ENCODE assay signal across 38 cellular contexts in genomic region chr16:12739738-12740137, GRCh38.
"Had no signal": no experiment of that assay in that cellular context is flagged by ENCODE, and none has a peak within 500 bp of the region (broad histone marks: within the 10 kb centered on the region; RNA-seq: fewer than 3 reads in every experiment).

No MANE protein-coding gene starts in this region.

- H3K27me3 Mint-ChIP-seq: activated CD4-positive, alpha-beta memory T cell treated with anti-CD3 and anti-CD28 coated beads, Interleukin-2, amount 10 ng/mL, durations not matched to agents 7 days and 5 days; activated CD4-positive, alpha-beta T cell treated with anti-CD3 and anti-CD28 coated beads for 36 hours; activated CD4-positive, alpha-beta T cell treated with anti-CD3 and anti-CD28 coated beads, Interleukin-2, amount 10 ng/mL, durations not matched to agents 7 days and 5 days; activated CD8-positive, alpha-beta memory T cell treated with anti-CD3 and anti-CD28 coated beads, Interleukin-2, amount 10 ng/mL, durations not matched to agents 7 days and 5 days; activated naive CD4-positive, alpha-beta T cell treated with anti-CD3 and anti-CD28 coated beads, Interleukin-2, amount 10 ng/mL, durations not matched to agents 7 days and 5 days; activated naive CD4-positive, alpha-beta T cell treated with anti-CD3 and anti-CD28 coated beads, Interleukin-2, amount 50 U/mL, for 24 hours; activated naive CD8-positive, alpha-beta T cell; activated naive CD8-positive, alpha-beta T cell treated with anti-CD3 and anti-CD28 coated beads, Interleukin-2, amount 10 ng/mL, durations not matched to agents 7 days and 5 days; activated naive CD8-positive, alpha-beta T cell treated with anti-CD3 and anti-CD28 coated beads, Interleukin-2, amount 50 U/mL, for 24 hours; activated T-cell treated with anti-CD3 and anti-CD28 coated beads, Interleukin-2, amount 50 U/mL, for 24 hours; brain; central memory CD8-positive, alpha-beta T cell had no signal

- ATAC-seq: activated CD4-positive, alpha-beta T cell treated with anti-CD3 and anti-CD28 coated beads for 36 hours; activated CD4-positive, CD25-positive, alpha-beta regulatory T cell treated with anti-CD3 and anti-CD28 coated beads, Interleukin-2, amount 50 U/mL, for 24 hours; activated CD8-positive, alpha-beta memory T cell treated with anti-CD3 and anti-CD28 coated beads, Interleukin-2, amount 10 ng/mL, durations not matched to agents 7 days and 5 days; activated naive CD8-positive, alpha-beta T cell treated with anti-CD3 and anti-CD28 coated beads, Interleukin-2, amount 50 U/mL, for 24 hours had no signal

- DNase-seq: activated CD4-positive, alpha-beta memory T cell treated with anti-CD3 and anti-CD28 coated beads, Interleukin-2, amount 10 ng/mL, durations not matched to agents 7 days and 5 days; activated CD4-positive, alpha-beta T cell treated with anti-CD3 and anti-CD28 coated beads for 1 hour; activated CD4-positive, alpha-beta T cell treated with anti-CD3 and anti-CD28 coated beads for 36 hours; activated CD4-positive, alpha-beta T cell treated with anti-CD3 and anti-CD28 coated beads for 48 hours; activated CD4-positive, alpha-beta T cell treated with anti-CD3 and anti-CD28 coated beads, Interleukin-2, amount 10 ng/mL, durations not matched to agents 7 days and 5 days; activated CD4-positive, alpha-beta T cell treated with anti-CD3 and anti-CD28 coated beads, Interleukin-2, amount 50 U/mL, for 48 hours; activated CD4-positive, CD25-positive, alpha-beta regulatory T cell; activated CD8-positive, alpha-beta memory T cell treated with anti-CD3 and anti-CD28 coated beads for 24 hours; activated CD8-positive, alpha-beta memory T cell treated with anti-CD3 and anti-CD28 coated beads, Interleukin-2, amount 10 ng/mL, durations not matched to agents 7 days and 5 days; activated CD8-positive, alpha-beta memory T cell treated with anti-CD3 and anti-CD28 coated beads, Interleukin-2, amount 50 U/mL, for 48 hours; activated effector memory CD4-positive, alpha-beta T cell treated with Interleukin-2 at 50 U/mL for 16 hours; activated gamma-delta T cell; activated naive CD4-positive, alpha-beta T cell treated with anti-CD3 and anti-CD28 coated beads, Interleukin-2, amount 10 ng/mL, durations not matched to agents 7 days and 5 days; activated naive CD4-positive, alpha-beta T cell treated with Interleukin-2 at 50 U/mL for 16 hours; activated naive CD8-positive, alpha-beta T cell treated with anti-CD3 and anti-CD28 coated beads, Interleukin-2, amount 10 ng/mL, durations not matched to agents 7 days and 5 days; activated naive CD8-positive, alpha-beta T cell treated with anti-CD3 and anti-CD28 coated beads, Interleukin-2, amount 50 U/mL, for 24 hours; activated T-cell treated with anti-CD3 and anti-CD28 coated beads, Interleukin-2, amount 50 U/mL, for 48 hours; amygdala; anterior cingulate cortex; caudate nucleus; cerebellar nuclear complex; T-helper 1 cell; T-helper 2 cell; T-helper 9 cell had no signal

- H3K4me1 ChIP-seq: ascending aorta had no signal

- H3K36me3 ChIP-seq: cardiac muscle cell had no signal

- H3K27me3 ChIP-seq: ascending aorta, cardiac muscle cell had no signal

- H3K27ac Mint-ChIP-seq: activated CD4-positive, alpha-beta memory T cell treated with anti-CD3 and anti-CD28 coated beads, Interleukin-2, amount 10 ng/mL, durations not matched to agents 7 days and 5 days; activated CD4-positive, alpha-beta T cell treated with anti-CD3 and anti-CD28 coated beads for 36 hours; activated CD4-positive, alpha-beta T cell treated with anti-CD3 and anti-CD28 coated beads, Interleukin-2, amount 10 ng/mL, durations not matched to agents 7 days and 5 days; activated CD8-positive, alpha-beta memory T cell treated with anti-CD3 and anti-CD28 coated beads, Interleukin-2, amount 10 ng/mL, durations not matched to agents 7 days and 5 days; activated naive CD4-positive, alpha-beta T cell treated with anti-CD3 and anti-CD28 coated beads, Interleukin-2, amount 10 ng/mL, durations not matched to agents 7 days and 5 days; activated naive CD4-positive, alpha-beta T cell treated with anti-CD3 and anti-CD28 coated beads, Interleukin-2, amount 50 U/mL, for 24 hours; activated naive CD8-positive, alpha-beta T cell; activated naive CD8-positive, alpha-beta T cell treated with anti-CD3 and anti-CD28 coated beads, Interleukin-2, amount 10 ng/mL, durations not matched to agents 7 days and 5 days; activated naive CD8-positive, alpha-beta T cell treated with anti-CD3 and anti-CD28 coated beads, Interleukin-2, amount 50 U/mL, for 24 hours; activated T-cell treated with anti-CD3 and anti-CD28 coated beads, Interleukin-2, amount 50 U/mL, for 24 hours; activated T-helper 2 cell treated with anti-CD3 and anti-CD28 coated beads, Interferon-gamma antibody, Interleukin-2, Interleukin-4, amounts not matched to agents 10 μg/mL and 5 μg/mL and 100 μg/mL, durations not matched to agents 14 hours and 24 hours and 36 hours; brain; T-helper 1 cell treated with Interleukin-12 subunit alpha and Interleukin-12 subunit beta and Interleukin-4 antibody, amounts not matched to agents 30 μg/mL and 1 μg/mL, for 36 hours; T-helper 2 cell treated with Interferon-gamma antibody and Interleukin-4, amounts not matched to agents 5 μg/mL and 100 μg/mL, for 36 hours had no signal

- FAIRE-seq: bronchial epithelial cell, TTC549 had no signal

- H3K4me3 ChIP-seq: ascending aorta, cardiac muscle cell had no signal

- H3K4me3 Mint-ChIP-seq: activated CD4-positive, alpha-beta memory T cell treated with anti-CD3 and anti-CD28 coated beads, Interleukin-2, amount 10 ng/mL, durations not matched to agents 7 days and 5 days; activated CD4-positive, alpha-beta T cell treated with anti-CD3 and anti-CD28 coated beads for 36 hours; activated CD4-positive, alpha-beta T cell treated with anti-CD3 and anti-CD28 coated beads, Interleukin-2, amount 10 ng/mL, durations not matched to agents 7 days and 5 days; activated CD8-positive, alpha-beta memory T cell treated with anti-CD3 and anti-CD28 coated beads, Interleukin-2, amount 10 ng/mL, durations not matched to agents 7 days and 5 days; activated naive CD4-positive, alpha-beta T cell treated with anti-CD3 and anti-CD28 coated beads, Interleukin-2, amount 10 ng/mL, durations not matched to agents 7 days and 5 days; activated naive CD4-positive, alpha-beta T cell treated with anti-CD3 and anti-CD28 coated beads, Interleukin-2, amount 50 U/mL, for 24 hours; activated naive CD8-positive, alpha-beta T cell; activated naive CD8-positive, alpha-beta T cell treated with anti-CD3 and anti-CD28 coated beads, Interleukin-2, amount 10 ng/mL, durations not matched to agents 7 days and 5 days; activated naive CD8-positive, alpha-beta T cell treated with anti-CD3 and anti-CD28 coated beads, Interleukin-2, amount 50 U/mL, for 24 hours; activated T-cell treated with anti-CD3 and anti-CD28 coated beads, Interleukin-2, amount 50 U/mL, for 24 hours; brain; central memory CD8-positive, alpha-beta T cell; T-helper 1 cell treated with Interleukin-12 subunit alpha and Interleukin-12 subunit beta and Interleukin-4 antibody, amounts not matched to agents 30 μg/mL and 1 μg/mL, for 36 hours; T-helper 2 cell treated with Interferon-gamma antibody and Interleukin-4, amounts not matched to agents 5 μg/mL and 100 μg/mL, for 36 hours had no signal

- H3K4me1 Mint-ChIP-seq: activated CD4-positive, alpha-beta memory T cell treated with anti-CD3 and anti-CD28 coated beads, Interleukin-2, amount 10 ng/mL, durations not matched to agents 7 days and 5 days; activated CD4-positive, alpha-beta T cell treated with anti-CD3 and anti-CD28 coated beads for 36 hours; activated CD4-positive, alpha-beta T cell treated with anti-CD3 and anti-CD28 coated beads, Interleukin-2, amount 10 ng/mL, durations not matched to agents 7 days and 5 days; activated CD8-positive, alpha-beta memory T cell treated with anti-CD3 and anti-CD28 coated beads, Interleukin-2, amount 10 ng/mL, durations not matched to agents 7 days and 5 days; activated naive CD4-positive, alpha-beta T cell treated with anti-CD3 and anti-CD28 coated beads, Interleukin-2, amount 10 ng/mL, durations not matched to agents 7 days and 5 days; activated naive CD4-positive, alpha-beta T cell treated with anti-CD3 and anti-CD28 coated beads, Interleukin-2, amount 50 U/mL, for 24 hours; activated naive CD8-positive, alpha-beta T cell treated with anti-CD3 and anti-CD28 coated beads, Interleukin-2, amount 10 ng/mL, durations not matched to agents 7 days and 5 days; activated naive CD8-positive, alpha-beta T cell treated with anti-CD3 and anti-CD28 coated beads, Interleukin-2, amount 50 U/mL, for 24 hours; central memory CD8-positive, alpha-beta T cell had no signal

- H3K27ac ChIP-seq: ascending aorta, cardiac muscle cell, VCaP had no signal
